Comparison of ENCODE assay signal across 9 cellular contexts in the genomic region with DNA sequence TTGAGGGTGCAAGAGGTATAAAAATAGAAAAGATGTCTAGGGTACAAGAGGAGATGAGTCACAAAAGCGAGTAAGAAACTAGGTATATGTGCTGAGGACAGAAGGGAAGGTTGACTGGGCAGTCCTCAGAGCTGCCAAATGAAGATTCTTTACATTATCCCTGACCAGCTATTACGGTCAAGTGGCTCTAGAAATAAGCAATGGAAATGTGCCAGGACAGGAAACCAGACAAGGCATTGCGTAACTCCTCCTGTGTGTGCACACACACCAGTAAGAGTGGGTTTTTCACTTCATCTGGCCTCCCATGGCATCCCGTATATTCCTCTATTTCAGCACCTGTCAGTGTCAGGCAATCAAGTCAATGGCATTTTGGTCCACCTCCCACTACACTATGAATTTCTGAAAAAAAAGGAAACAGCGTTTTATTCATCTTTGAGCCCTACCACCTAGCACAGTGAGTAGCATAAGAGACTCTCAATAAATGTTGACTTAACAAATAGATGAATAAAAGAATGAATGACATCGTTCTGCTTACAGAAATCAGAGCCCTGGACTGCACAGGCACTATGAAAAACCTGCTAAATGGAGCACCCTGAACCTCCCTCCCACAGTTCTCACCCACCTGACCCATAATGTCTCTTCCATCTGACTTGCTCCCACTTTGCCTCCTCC.
DNase-seq lines count a peak whose midpoint lies in the region; ATAC-seq, FAIRE-seq and TF ChIP-seq lines count a peak whose summit lies in the region.
"Had no signal": no experiment of that assay in that cellular context is flagged by ENCODE, and none has a peak within 500 bp of the region (broad histone marks: within the 10 kb centered on the region; RNA-seq: fewer than 3 reads in every experiment).

No MANE protein-coding gene starts in this region.

- H3K4me1 ChIP-seq in A549: peaks cover 14% of the 10 kb centered on the region

- whole genome bisulfite sequencing in A549 (ENCODE audit: missing lambda C conversion rate): 24% methylated on average over 6 of the region's 6 CpGs

- intact Hi-C loops in left ventricle myocardium superior (cut with micrococcal nuclease): no loop called here

- no peaks in the 10 kb centered on the region for H3K36me3 Mint-ChIP-seq in T-helper 17 cell (ENCODE audit: low read depth)

- TF ChIP-seq RAD21 in A549 (conservative IDR thresholded peaks at IDR 0.05 in 1 of 2, IDR thresholded peaks at IDR 0.05 in 1 of 2): no peak

- H3K27ac Mint-ChIP-seq in T-helper 17 cell: no peak overlapping the region

- peaks cover 26% of the 10 kb centered on the region for H3K4me1 Mint-ChIP-seq in T-helper 17 cell

- TF ChIP-seq EP300 in A549 (IDR thresholded peaks at IDR 0.05): no peak

- no peak for FAIRE-seq in A549 (lab: Jason Lieb, UNC)
- FAIRE-seq in HTR-8/SVneo (lab: Jason Lieb, UNC): no peak

- TF ChIP-seq CTCF in A549 (IDR thresholded peaks at IDR 0.05): no peak

- peaks cover 3% of the 10 kb centered on the region; the same call in 1 of the 3 replicates for H3K9me3 ChIP-seq in A549
- no peaks in the 10 kb centered on the region for H3K9me3 ChIP-seq in T-helper 17 cell (ENCODE audit: control insufficient read depth, low read length, poor library complexity, severe bottlenecking)

- CTCF ChIA-PET in A549 (lab: Yijun Ruan, JAX): interaction anchor here (0.6 kb wide), 1 partner anchor 458 kb away, joined by 3 read pairs; no protein-coding TSS in a partner anchor

- H3K27ac ChIP-seq in A549: peak overlapping the region; percentile 30 to 38; a peak in 3 of 6 replicates

- no peak overlapping the region for H3K4me3 ChIP-seq in A549

- ATAC-seq in A549 (peak; percentile 72 to 83), left ventricle myocardium superior (peak; percentile 54), HG03469 (IDR thresholded peaks at IDR 0.05; ENCODE audit: unreplicated experiment) (no peak), T-helper 17 cell (no peak)

- DNase-seq in A549 (ENCODE audit: low read depth in 1 of 2, low spot score in 1 of 2) (peak in 1 of 2 experiments; percentile 44), HTR-8/SVneo (ENCODE audit: insufficient read length, low spot score) (peak; percentile 15), RPMI8226 (peak; percentile 42), left ventricle myocardium superior (no peak), dedifferentiated amniotic fluid mesenchymal stem cell (ENCODE audit: extremely low spot score) (no peak), GDM1 (lab: John Stamatoyannopoulos, UW) (no peak), T-helper 17 cell (no peak)
- DNase-seq: stimulated activated CD4-positive, alpha-beta T cell treated with anti-CD3 and anti-CD28 coated beads, Interleukin-1b, Interleukin-23, amount 100 ng/mL, for 48 hours had no signal

- H3K4me3 Mint-ChIP-seq in T-helper 17 cell: no peak overlapping the region

- no peak for TF ChIP-seq POLR2A in A549 (IDR thresholded peaks at IDR 0.05; ENCODE audit: low read length)

- no peaks in the 10 kb centered on the region for H3K27me3 Mint-ChIP-seq in T-helper 17 cell

- peak overlapping the region; percentile 47 for H3K4me2 ChIP-seq in A549

- POLR2A ChIA-PET in A549 (lab: Yijun Ruan, JAX): no interaction called here

TF ChIP-seq in A549, 52 proteins besides CTCF, POLR2A, EP300 and RAD21:
- no peak for TF ChIP-seq CHD4 (IDR thresholded peaks at IDR 0.05; ENCODE audit: borderline replicate concordance)
- TF ChIP-seq RARB (CRISPR knock-in tag; IDR thresholded peaks at IDR 0.05): no peak
- TF ChIP-seq JUNB (IDR thresholded peaks at IDR 0.05): peak; percentile 32; the same call in 1 of the 2 replicates
- TF ChIP-seq RFX5 (IDR thresholded peaks at IDR 0.05): no peak
- TF ChIP-seq CEBPB (IDR thresholded peaks at IDR 0.05): peak; percentile 87 to 89
- no peak for TF ChIP-seq FOXS1 (CRISPR knock-in tag; IDR thresholded peaks at IDR 0.05)

Comparison
In these comparisons a context has a peak if more than half of its experiments do, and no peak if none do; other contexts are left out.
1. ATAC-seq: peak in A549 (2 of 2) and left ventricle myocardium superior (single experiment); none in HG03469 (single experiment) and T-helper 17 cell (single experiment).
2. DNase-seq: peak in HTR-8/SVneo (single experiment) and RPMI8226 (single experiment); none in left ventricle myocardium superior (single experiment), dedifferentiated amniotic fluid mesenchymal stem cell (single experiment), GDM1 (single experiment) and T-helper 17 cell (0 of 3).